In genomic region chr2:134766583-134766982, GRCh38 we compare ENCODE assay signal across 1 cellular context.
A peak's percentile ranks its signal among the peaks of the same experiment; 100 is the strongest.
TF ChIP-seq lines count a peak whose summit lies in the region.

No MANE protein-coding gene starts in this region.

TF ChIP-seq in HepG2, 621 proteins besides CTCF, POLR2A, EP300 and RAD21:
- TF ChIP-seq ATF7 (IDR thresholded peaks at IDR 0.05) (peak; percentile 91), ATF7 (CRISPR knock-in tag; IDR thresholded peaks at IDR 0.05) (no peak), KMT2A (CRISPR knock-in tag; IDR thresholded peaks at IDR 0.05) (no peak), ZNF558 (CRISPR knock-in tag; IDR thresholded peaks at IDR 0.05; ENCODE audit: borderline replicate concordance) (no peak), CREB1 (IDR thresholded peaks at IDR 0.05) (peak; percentile 92), CREB1 (CRISPR knock-in tag; IDR thresholded peaks at IDR 0.05) (no peak)
